ENCODE assay signal across 1 cellular context in the genomic region with DNA sequence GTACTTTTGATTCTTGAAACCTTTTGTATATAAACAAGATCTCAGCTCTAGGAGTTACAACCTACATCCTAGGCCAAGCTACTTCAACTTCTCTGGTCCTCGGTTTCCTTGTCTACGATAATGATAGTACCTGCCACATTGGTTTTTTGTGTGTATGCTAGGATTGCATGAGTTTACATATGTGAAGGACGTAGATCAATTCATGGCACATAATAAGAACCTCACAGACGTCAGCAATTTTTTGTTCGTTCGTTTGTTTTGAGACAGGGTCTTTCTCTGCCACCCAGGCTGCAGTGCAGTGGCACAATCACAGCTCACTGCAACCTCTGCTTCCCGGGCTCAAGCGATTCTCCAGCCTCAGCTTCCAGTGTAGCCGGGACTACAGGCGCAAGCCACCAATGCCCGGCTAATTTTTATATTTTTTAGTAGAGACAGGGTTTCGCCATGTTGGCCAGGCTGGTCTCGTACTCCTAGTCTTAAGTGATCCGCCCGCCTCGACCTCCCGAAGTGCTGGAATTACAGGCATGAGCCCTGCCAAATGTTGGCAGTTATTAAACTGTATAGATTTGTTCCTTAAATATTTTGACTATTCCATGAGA.
TF ChIP-seq lines count a peak whose summit lies in the region.

No MANE protein-coding gene starts in this region.

TF ChIP-seq in HEK293, 187 proteins besides CTCF, POLR2A, EP300 and RAD21 (continued from another document):
- TF ChIP-seq ZNF791 (tag by site-specific recombination; IDR thresholded peaks at IDR 0.05) (no peak), ZNF37A (tag by site-specific recombination; IDR thresholded peaks at IDR 0.05) (no peak), ZNF292 (tag by site-specific recombination; IDR thresholded peaks at IDR 0.05; ENCODE audit: borderline replicate concordance, low read depth) (no peak), ZNF433 (tag by site-specific recombination; IDR thresholded peaks at IDR 0.05; ENCODE audit: low read depth) (no peak), ZNF335 (tag by site-specific recombination; conservative IDR thresholded peaks at IDR 0.05) (no peak)
